22 cellular contexts compared by ENCODE assay signal in the genomic region with DNA sequence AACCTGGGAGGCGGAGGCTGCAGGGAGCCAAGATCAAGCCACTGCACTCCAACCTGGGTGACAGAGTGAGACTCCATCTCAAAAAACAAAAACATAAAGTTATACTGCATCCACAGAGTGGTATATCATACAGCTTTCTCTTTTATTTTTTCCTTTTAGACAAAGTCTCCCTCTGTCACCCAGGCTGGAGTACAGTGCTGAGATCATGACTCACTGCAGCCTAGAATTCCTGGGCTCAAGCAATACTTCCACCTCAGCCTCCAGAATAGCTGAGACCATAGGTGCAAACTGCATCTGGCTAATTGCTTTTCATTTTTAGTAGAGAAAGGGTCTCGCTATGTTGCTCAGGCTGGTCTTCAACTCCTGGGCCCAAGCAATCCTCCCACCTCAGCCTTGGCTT.
"Had no signal": no experiment of that assay in that cellular context is flagged by ENCODE, and none has a peak within 500 bp of the region (broad histone marks: within the 10 kb centered on the region; RNA-seq: fewer than 3 reads in every experiment).

No MANE protein-coding gene starts in this region.

- H3K4me2 ChIP-seq: hepatocyte had no signal

- H3K79me2 ChIP-seq: hepatocyte had no signal

- H2AFZ ChIP-seq: hepatocyte had no signal

- H3K4me1 ChIP-seq: psoas muscle, spleen, testis, tibial nerve had no signal

- H3K9me3 ChIP-seq: psoas muscle, spleen, testis, tibial nerve had no signal

- H3K27ac ChIP-seq: dorsolateral prefrontal cortex, hepatocyte, psoas muscle, spleen, testis, tibial nerve had no signal

- DNase-seq: cortex of kidney; dorsolateral prefrontal cortex; effector CD8-positive, alpha-beta T cell; foreskin melanocyte; head of caudate nucleus; kidney glomerular epithelial cell; mammary epithelial cell; naive thymus-derived CD4-positive, alpha-beta T cell; nephron progenitor cell; psoas muscle; retina; spleen; stimulated activated CD4-positive, alpha-beta T cell treated with anti-CD3 and anti-CD28 coated beads, Interleukin-15, amount 100 ng/mL, for 24 hours; stimulated activated CD4-positive, alpha-beta T cell treated with anti-CD3 and anti-CD28 coated beads, Interleukin-1b, Interleukin-23, amount 100 ng/mL, for 48 hours; stimulated activated CD4-positive, alpha-beta T cell treated with anti-CD3 and anti-CD28 coated beads, Interleukin-4, amount 100 ng/mL, for 4 hours; stimulated activated naive B cell treated with anti-CD40 and anti-IgM and Interleukin-4, amounts not matched to agents 10 μg/mL and 1 μg/mL and 100 μg/mL, for 72 hours; stimulated activated naive CD8-positive, alpha-beta T cell treated with anti-CD3 and anti-CD28 coated beads, Interleukin-15, amount 100 ng/mL, for 72 hours; testis had no signal

- ATAC-seq: left lobe of liver; naive thymus-derived CD4-positive, alpha-beta T cell; psoas muscle; sciatic nerve; stimulated activated naive B cell treated with anti-CD40 and anti-IgM and Interleukin-4, amounts not matched to agents 10 μg/mL and 1 μg/mL and 100 μg/mL, for 72 hours; stimulated activated naive CD8-positive, alpha-beta T cell treated with anti-CD3 and anti-CD28 coated beads, Interleukin-15, amount 100 ng/mL, for 72 hours had no signal

- H3K27me3 ChIP-seq: dorsolateral prefrontal cortex, hepatocyte, spleen, testis, tibial nerve had no signal

- H3K4me3 ChIP-seq: dorsolateral prefrontal cortex, hepatocyte, psoas muscle, spleen, testis, tibial nerve had no signal
